ENCODE assay signal across 8 cellular contexts in genomic region chr5:65722575-65723424, GRCh38. TPM values are rescaled to one million over a fixed set of nuclear protein-coding genes. Genes with fewer than 3 reads are reported as not detected.
DNase-seq lines count a peak whose midpoint lies in the region; ATAC-seq and TF ChIP-seq lines count a peak whose summit lies in the region.

No MANE protein-coding gene starts in this region.

- peaks cover 19% of the 10 kb centered on the region for H3K4me1 Mint-ChIP-seq in central memory CD8-positive, alpha-beta T cell

- no peaks in the 10 kb centered on the region for H3K9me3 ChIP-seq in Peyer's patch

- no peaks in the 10 kb centered on the region for H3K36me3 ChIP-seq in Peyer's patch

- peak overlapping the region; percentile 41 to 92 (median 80) for H3K27ac ChIP-seq in Peyer's patch
- peak overlapping the region; percentile 31 to 97 (median 81) for H3K27ac ChIP-seq in skin epidermis

- H3K27ac Mint-ChIP-seq in central memory CD8-positive, alpha-beta T cell (ENCODE audit: low read depth): peak overlapping the region; percentile 36

- peak; percentile 44 for DNase-seq in NCI-H2171 treated with DMSO at 0.1 percent for 48 hours (lab: John Stamatoyannopoulos, UW)
- DNase-seq in NCI-H2171 (lab: John Stamatoyannopoulos, UW): no peak
- peak; percentile 54 for DNase-seq in HT-29 (ENCODE audit: low spot score)
- no peak for DNase-seq in Peyer's patch
- DNase-seq in central memory CD8-positive, alpha-beta T cell (ENCODE audit: low spot score in 2 of 2): no peak
- DNase-seq in iris pigment epithelial cell (ENCODE audit: low read depth): peak; percentile 69

- H3K9me3 Mint-ChIP-seq in central memory CD8-positive, alpha-beta T cell: no peaks in the 10 kb centered on the region

- peak overlapping the region; percentile 91 for H3K4me3 Mint-ChIP-seq in central memory CD8-positive, alpha-beta T cell

- H3K27me3 Mint-ChIP-seq in central memory CD8-positive, alpha-beta T cell: no peaks in the 10 kb centered on the region

- H3K4me3 ChIP-seq in Peyer's patch: peak overlapping the region; percentile 91 to 99 (median 96)
- peak overlapping the region; percentile 86 to 99 (median 94) for H3K4me3 ChIP-seq in skin epidermis

- no peaks in the 10 kb centered on the region for H3K27me3 ChIP-seq in Peyer's patch

- peaks cover 0 to 6% (median 2%) of the 10 kb centered on the region in 4 donors for H3K4me1 ChIP-seq in Peyer's patch

- TF ChIP-seq CTCF in Peyer's patch (IDR thresholded peaks at IDR 0.05): no peak

- no peak for TF ChIP-seq POLR2A in Peyer's patch (IDR thresholded peaks at IDR 0.05)

- H3K36me3 Mint-ChIP-seq in central memory CD8-positive, alpha-beta T cell (ENCODE audit: insufficient read depth): peaks cover 5% of the 10 kb centered on the region

- ATAC-seq in central memory CD8-positive, alpha-beta T cell (replicated peaks; ENCODE audit: extremely low read depth, poor library complexity, severe bottlenecking): no peak
- no peak for ATAC-seq in GM21786 (IDR thresholded peaks at IDR 0.05; ENCODE audit: unreplicated experiment)

RNA-seq across cellular contexts. Expression of gene NLN, which starts 0.8 kb away (rescaled TPM):
- total RNA-seq in HT-29 (2014; rRNA removed; shearing (Covaris generic)): 19.6 and 22.8 TPM in 2 replicates
- total RNA-seq in Peyer's patch: 10 to 100 TPM in 2 of 4 donors, 1 to 10 TPM in 2; 2.2 to 17.3 (median 9.8) TPM

RNA-seq across cellular contexts. Expression of gene SGTB, which starts 0.9 kb away (rescaled TPM):
- 0.97 and 1.2 TPM in 2 replicates for total RNA-seq in HT-29 (2014; rRNA removed; shearing (Covaris generic))
- 10 to 100 TPM in 1 of 4 donors, 1 to 10 TPM in 3; 1.9 to 16.5 (median 2.1) TPM for total RNA-seq in Peyer's patch

Comparison
In these comparisons a context has a peak if more than half of its experiments do, and no peak if none do; other contexts are left out.
1. DNase-seq: peak in NCI-H2171 treated with DMSO at 0.1 percent for 48 hours (single experiment), HT-29 (single experiment) and iris pigment epithelial cell (single experiment); none in NCI-H2171 (single experiment), Peyer's patch (0 of 3) and central memory CD8-positive, alpha-beta T cell (0 of 2).